ENCODE assay signal across 2 cellular contexts in genomic region chr5:14181299-14181968, GRCh38.
A peak's percentile ranks its signal among the peaks of the same experiment; 100 is the strongest.
TF ChIP-seq lines count a peak whose summit lies in the region.

No MANE protein-coding gene starts in this region.

TF ChIP-seq in IMR-90, 13 proteins besides CTCF, POLR2A, EP300 and RAD21:
- TF ChIP-seq NFE2L2 (IDR thresholded peaks at IDR 0.05; ENCODE audit: low read depth, low read length) (no peak), SMC3 (IDR thresholded peaks at IDR 0.05; ENCODE audit: low read depth, low read length) (no peak), FOS (IDR thresholded peaks at IDR 0.05; ENCODE audit: low read depth, low read length) (no peak), RCOR1 (IDR thresholded peaks at IDR 0.05; ENCODE audit: insufficient replicate concordance, low read length) (no peak), MXI1 (IDR thresholded peaks at IDR 0.05; ENCODE audit: borderline replicate concordance, low read depth, low read length) (no peak; the same call in 1 of the 2 replicates), ELK1 (IDR thresholded peaks at IDR 0.05; ENCODE audit: borderline replicate concordance, low read depth, low read length) (no peak), CEBPB (IDR thresholded peaks at IDR 0.05; ENCODE audit: low read depth, low read length) (no peak), RFX5 (IDR thresholded peaks at IDR 0.05; ENCODE audit: low read depth, low read length) (no peak), CHD1 (IDR thresholded peaks at IDR 0.05; ENCODE audit: low read depth, low read length) (no peak), MAFK (IDR thresholded peaks at IDR 0.05; ENCODE audit: low read depth, low read length) (no peak)

TF ChIP-seq in GM12878, 131 proteins besides CTCF, POLR2A, EP300 and RAD21:
- TF ChIP-seq LARP7 (IDR thresholded peaks at IDR 0.05) (no peak), CREM (IDR thresholded peaks at IDR 0.05; ENCODE audit: low read depth) (peak; percentile 38; the same call in 1 of the 2 replicates)
